ENCODE assay signal across 16 cellular contexts in genomic region chr10:103254538-103255325, GRCh38. TPM values are rescaled to one million over a fixed set of nuclear protein-coding genes. Genes with fewer than 3 reads are reported as not detected.
DNase-seq lines count a peak whose midpoint lies in the region; ATAC-seq and TF ChIP-seq lines count a peak whose summit lies in the region.
"Had no signal": no experiment of that assay in that cellular context is flagged by ENCODE, and none has a peak within 500 bp of the region (broad histone marks: within the 10 kb centered on the region; RNA-seq: fewer than 3 reads in every experiment).

No MANE protein-coding gene starts in this region.

- in situ Hi-C loops in GM23248 (cut with MboI), result no loop called here

- no peaks in the 10 kb centered on the region for H3K79me2 ChIP-seq in GM23248 (ENCODE audit: insufficient read depth)

- peaks cover 1% of the 10 kb centered on the region for H3K36me3 Mint-ChIP-seq in activated CD4-positive, alpha-beta memory T cell treated with anti-CD3 and anti-CD28 coated beads for 36 hours

- 0 out of 2 replicates have a peak, but pooled peaks cover 5% of the 10 kb centered on the region for H3F3A ChIP-seq in GM23248 (ENCODE audit: insufficient read depth)

- H3K27me3 ChIP-seq in GM23248 (replicated peaks; ENCODE audit: insufficient read depth) (no peaks in the 10 kb centered on the region), left ventricle myocardium inferior (ENCODE audit: low read depth) (no peaks in the 10 kb centered on the region)

- POLR2A ChIA-PET in activated CD4-positive, alpha-beta memory T cell treated with anti-CD3 and anti-CD28 coated beads for 36 hours (lab: Charles Lee), result no interaction called here
- POLR2A ChIA-PET in HEK293T (lab: Yijun Ruan, JAX), result interaction anchor here (0.6 kb wide), 1 partner anchor 47 kb away, joined by 4 read pairs; no protein-coding TSS in a partner anchor

- 17 to 24% methylated on average over 4 of the region's 4 CpGs for WGBS in GM23248 (ENCODE audit: low coverage in 1 of 2, low lambda C conversion rate in 2 of 2, missing lambda C conversion rate in 2 of 2), 2 experiments

- H3K4me1 ChIP-seq in GM23248 (ENCODE audit: insufficient read depth) (peaks cover 6% of the 10 kb centered on the region; the same call in 1 of the 2 replicates), left ventricle myocardium inferior (no peaks in the 10 kb centered on the region)

- H2AFZ ChIP-seq in GM23248, result no peak overlapping the region

- H3K4me1 Mint-ChIP-seq in activated CD4-positive, alpha-beta memory T cell treated with anti-CD3 and anti-CD28 coated beads for 36 hours (ENCODE audit: low read depth), result peaks cover 2% of the 10 kb centered on the region
- H3K4me1 Mint-ChIP-seq: CD8-positive, alpha-beta memory T cell; memory B cell had no signal

- H3K36me3 ChIP-seq in GM23248 (ENCODE audit: low read depth), result no peaks in the 10 kb centered on the region
- H3K36me3 ChIP-seq in left ventricle myocardium inferior, result no peaks in the 10 kb centered on the region

- H3K9ac ChIP-seq in GM23248, result no peak overlapping the region

- H4K20me1 ChIP-seq in GM23248 (ENCODE audit: insufficient read depth), result no peaks in the 10 kb centered on the region

- DNase-seq in GM23248, result peak; percentile 84
- DNase-seq in LoVo (ENCODE audit: low spot score), result peak; percentile 65
- DNase-seq in activated CD4-positive, alpha-beta memory T cell treated with anti-CD3 and anti-CD28 coated beads for 36 hours, result peak; percentile 45
- DNase-seq in iris pigment epithelial cell (ENCODE audit: low read depth), result peak; percentile 50
- DNase-seq in HEK293T (ENCODE audit: extremely low spot score), result no peak
- DNase-seq in cortex of kidney (lab: John Stamatoyannopoulos, UW), result no peak
- DNase-seq in left ventricle myocardium inferior, result no peak
- DNase-seq: activated CD4-positive, CD25-positive, alpha-beta regulatory T cell treated with anti-CD3 and anti-CD28 coated beads, Interleukin-2, amount 50 U/mL, for 72 hours; CD8-positive, alpha-beta memory T cell; GF-D8; NCI-H1436; NCI-H774 had no signal

- ATAC-seq in HG03280 (IDR thresholded peaks at IDR 0.05; ENCODE audit: unreplicated experiment), result no peak

- H3K27me3 Mint-ChIP-seq in activated CD4-positive, alpha-beta memory T cell treated with anti-CD3 and anti-CD28 coated beads for 36 hours, result no peaks in the 10 kb centered on the region

- intact Hi-C loops in activated CD4-positive, alpha-beta memory T cell treated with anti-CD3 and anti-CD28 coated beads for 36 hours (cut with micrococcal nuclease), result no loop called here
- intact Hi-C loops in left ventricle myocardium inferior (cut with micrococcal nuclease), result no loop called here

- no peaks in the 10 kb centered on the region for H3K9me2 ChIP-seq in GM23248 (ENCODE audit: insufficient read depth)

- H3K9me3 Mint-ChIP-seq in activated CD4-positive, alpha-beta memory T cell treated with anti-CD3 and anti-CD28 coated beads for 36 hours, result peaks cover 4% of the 10 kb centered on the region

- no peak overlapping the region for H3K27ac ChIP-seq in GM23248
- H3K27ac ChIP-seq in left ventricle myocardium inferior (replicated peaks), result no peak overlapping the region

- H3K4me3 Mint-ChIP-seq in activated CD4-positive, alpha-beta memory T cell treated with anti-CD3 and anti-CD28 coated beads for 36 hours, result no peak overlapping the region
- H3K4me3 Mint-ChIP-seq: CD8-positive, alpha-beta memory T cell; memory B cell had no signal

- CTCF ChIA-PET in activated CD4-positive, alpha-beta memory T cell treated with anti-CD3 and anti-CD28 coated beads for 36 hours (lab: Charles Lee), result interaction anchor here (1.1 to 4.2 kb wide), 2 partner anchors 10 to 353 kb away, joined by 3 to 21 read pairs; no protein-coding TSS in a partner anchor
- CTCF ChIA-PET in HEK293T (lab: Yijun Ruan, JAX), result interaction anchor here (0.6 kb wide), 1 partner anchor 25 kb away, joined by 7 read pairs; no protein-coding TSS in a partner anchor

- no peak for TF ChIP-seq CTCF in left ventricle myocardium inferior (IDR thresholded peaks at IDR 0.05; ENCODE audit: borderline replicate concordance)

- H3K9me3 ChIP-seq in GM23248 (ENCODE audit: low read depth) (no peaks in the 10 kb centered on the region), left ventricle myocardium inferior (replicated peaks) (no peaks in the 10 kb centered on the region)

- H3K4me2 ChIP-seq in GM23248 (ENCODE audit: unreplicated experiment), result peak overlapping the region; percentile 35

- no peak overlapping the region for H3K27ac Mint-ChIP-seq in activated CD4-positive, alpha-beta memory T cell treated with anti-CD3 and anti-CD28 coated beads for 36 hours
- H3K27ac Mint-ChIP-seq: memory B cell had no signal

- no peak overlapping the region for H3K4me3 ChIP-seq in GM23248
- H3K4me3 ChIP-seq in left ventricle myocardium inferior, result no peak overlapping the region

TF ChIP-seq in HEK293T, 16 proteins besides CTCF, POLR2A, EP300 and RAD21:
- TF ChIP-seq PKNOX1 (IDR thresholded peaks at IDR 0.05) (no peak), L3MBTL2 (conservative IDR thresholded peaks at IDR 0.05) (no peak), LEF1 (IDR thresholded peaks at IDR 0.05; ENCODE audit: borderline replicate concordance) (no peak), CTBP1 (IDR thresholded peaks at IDR 0.05; ENCODE audit: borderline replicate concordance) (no peak), HDGF (IDR thresholded peaks at IDR 0.05; ENCODE audit: borderline replicate concordance) (no peak), FOXA1 (IDR thresholded peaks at IDR 0.05) (no peak), FOXK2 (IDR thresholded peaks at IDR 0.05) (no peak), ZNF384 (IDR thresholded peaks at IDR 0.05) (no peak), SP1 (IDR thresholded peaks at IDR 0.05) (no peak), ELF4 (IDR thresholded peaks at IDR 0.05) (no peak), NFRKB (IDR thresholded peaks at IDR 0.05) (no peak), FOXM1 (IDR thresholded peaks at IDR 0.05; ENCODE audit: borderline replicate concordance) (no peak), BHLHE40 (IDR thresholded peaks at IDR 0.05; ENCODE audit: borderline replicate concordance) (no peak), SUZ12 (IDR thresholded peaks at IDR 0.05) (no peak), ARNT (IDR thresholded peaks at IDR 0.05) (no peak), TARDBP (IDR thresholded peaks at IDR 0.05) (no peak)

RNA-seq across cellular contexts. Expression of gene RPEL1, which starts 9.0 kb away (rescaled TPM):
- not detected in 2 replicates for total RNA-seq in GM23248 (2014; rRNA removed; shearing (Covaris generic))
- 0.09 TPM in 1 of 2 replicates, not detected in the other for polyA plus RNA-seq in GM23248 (2016; fragmentation: Nextera tagmentation; extraction: Ambion mirVana)
- under 1 TPM in 1 of 2 experiments, not detected in 1; 0.10 TPM for total RNA-seq in activated CD4-positive, alpha-beta memory T cell treated with anti-CD3 and anti-CD28 coated beads for 36 hours
- not detected for total RNA-seq in left ventricle myocardium inferior
- total RNA-seq: CD8-positive, alpha-beta memory T cell; H4; omental fat pad had no signal
- polyA plus RNA-seq: CD8-positive, alpha-beta memory T cell had no signal

RNA-seq across cellular contexts. Expression of gene INA, which starts 22.2 kb away (rescaled TPM):
- not detected in 2 replicates for total RNA-seq in GM23248 (2014; rRNA removed; shearing (Covaris generic))
- polyA plus RNA-seq in GM23248 (2016; fragmentation: Nextera tagmentation; extraction: Ambion mirVana), result 0.18 and 0.20 TPM in 2 replicates
- total RNA-seq in activated CD4-positive, alpha-beta memory T cell treated with anti-CD3 and anti-CD28 coated beads for 36 hours, result under 1 TPM; 0.14 to 0.15 TPM
- total RNA-seq in left ventricle myocardium inferior, result not detected
- total RNA-seq: H4, omental fat pad had no signal
- polyA plus RNA-seq: CD8-positive, alpha-beta memory T cell had no signal

Comparison
In these comparisons a context has a peak if more than half of its experiments do, and no peak if none do; other contexts are left out.
1. DNase-seq: peak in GM23248 (single experiment), LoVo (single experiment), activated CD4-positive, alpha-beta memory T cell treated with anti-CD3 and anti-CD28 coated beads for 36 hours (single experiment) and iris pigment epithelial cell (single experiment); none in HEK293T (single experiment), cortex of kidney (single experiment) and left ventricle myocardium inferior (single experiment).